Comparison of ENCODE assay signal across 1 cellular context in genomic region chr7:93715234-93715633, GRCh38.
TF ChIP-seq lines count a peak whose summit lies in the region.

No MANE protein-coding gene starts in this region.

TF ChIP-seq in GM23338, 12 proteins besides CTCF, POLR2A, EP300 and RAD21 (continued from another document):
- TF ChIP-seq REST (IDR thresholded peaks at IDR 0.05; ENCODE audit: unreplicated experiment), result no peak
